Comparison of ENCODE assay signal across 30 cellular contexts in the genomic region with DNA sequence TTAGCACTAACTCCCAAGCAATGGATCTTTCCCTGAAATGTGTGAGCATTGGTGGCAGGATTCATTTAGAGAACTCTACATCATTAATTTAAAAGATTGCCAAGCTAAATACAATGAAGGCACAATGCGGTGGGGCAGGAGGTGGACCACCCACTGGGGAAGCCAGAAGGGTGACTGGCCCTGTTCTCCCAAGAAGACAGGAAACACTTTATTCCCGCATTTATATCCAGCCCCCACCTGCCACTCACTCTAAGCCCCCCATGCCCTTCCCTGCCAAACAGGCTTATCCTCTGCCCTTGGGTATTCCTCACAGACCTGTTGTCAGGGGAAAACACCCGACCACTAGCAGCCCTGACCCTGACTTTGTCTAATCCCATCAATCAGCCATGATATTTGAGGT.
"Had no signal": no experiment of that assay in that cellular context is flagged by ENCODE, and none has a peak within 500 bp of the region (broad histone marks: within the 10 kb centered on the region; RNA-seq: fewer than 3 reads in every experiment).

No MANE protein-coding gene starts in this region.

- H3K27me3 ChIP-seq: adrenal gland, body of pancreas, cardiac muscle cell, colonic mucosa, gastrocnemius medialis, hepatocyte, pancreas, sigmoid colon, tibial nerve had no signal

- H3K79me2 ChIP-seq: hepatocyte had no signal

- ATAC-seq: activated CD4-positive, alpha-beta T cell treated with anti-CD3 and anti-CD28 coated beads for 36 hours; activated CD8-positive, alpha-beta T cell treated with anti-CD3 and anti-CD28 coated beads, Interleukin-2, amount 10 ng/mL, durations not matched to agents 7 days and 5 days; body of pancreas; gastrocnemius medialis; pancreas; T-helper 17 cell had no signal

- H3K36me3 ChIP-seq: adrenal gland, cardiac muscle cell, colonic mucosa, gastrocnemius medialis, left ventricle myocardium inferior, neutrophil, pancreas, prostate gland, sigmoid colon, tibial nerve had no signal

- H3K4me1 Mint-ChIP-seq: activated B cell treated with CpG ODN at 0.5 μM for 24 hours; activated CD4-positive, alpha-beta T cell treated with anti-CD3 and anti-CD28 coated beads for 36 hours; activated naive CD8-positive, alpha-beta T cell treated with anti-CD3 and anti-CD28 coated beads for 36 hours; T-helper 17 cell had no signal

- H3K36me3 Mint-ChIP-seq: activated naive CD8-positive, alpha-beta T cell treated with anti-CD3 and anti-CD28 coated beads for 36 hours had no signal

- H2AFZ ChIP-seq: hepatocyte had no signal

- H3K9me3 Mint-ChIP-seq: activated B cell treated with CpG ODN at 0.5 μM for 24 hours; activated naive CD4-positive, alpha-beta T cell treated with anti-CD3 and anti-CD28 coated beads for 36 hours; activated naive CD8-positive, alpha-beta T cell treated with anti-CD3 and anti-CD28 coated beads for 36 hours; nephron progenitor cell had no signal

- H3K4me3 Mint-ChIP-seq: activated B cell treated with CpG ODN at 0.5 μM for 24 hours; activated CD4-positive, alpha-beta T cell treated with anti-CD3 and anti-CD28 coated beads for 36 hours; activated CD8-positive, alpha-beta T cell treated with anti-CD3 and anti-CD28 coated beads, Interleukin-2, amount 10 ng/mL, durations not matched to agents 7 days and 5 days; activated naive CD4-positive, alpha-beta T cell treated with anti-CD3 and anti-CD28 coated beads for 36 hours; activated naive CD8-positive, alpha-beta T cell treated with anti-CD3 and anti-CD28 coated beads for 36 hours; nephron progenitor cell; T-helper 17 cell had no signal

- H3K27ac Mint-ChIP-seq: activated B cell treated with CpG ODN at 0.5 μM for 24 hours; activated CD4-positive, alpha-beta T cell treated with anti-CD3 and anti-CD28 coated beads for 36 hours; activated CD8-positive, alpha-beta T cell treated with anti-CD3 and anti-CD28 coated beads, Interleukin-2, amount 10 ng/mL, durations not matched to agents 7 days and 5 days; activated naive CD4-positive, alpha-beta T cell treated with anti-CD3 and anti-CD28 coated beads for 36 hours; activated naive CD8-positive, alpha-beta T cell treated with anti-CD3 and anti-CD28 coated beads for 36 hours; nephron progenitor cell; T-helper 17 cell had no signal

- H3K9me3 ChIP-seq: adrenal gland, body of pancreas, colonic mucosa, gastrocnemius medialis, left ventricle myocardium inferior, neutrophil, pancreas, prostate gland, sigmoid colon, tibial nerve had no signal

- H3K27ac ChIP-seq: adrenal gland, body of pancreas, cardiac muscle cell, colonic mucosa, gastrocnemius medialis, hepatocyte, left ventricle myocardium inferior, neutrophil, pancreas, prostate gland, sigmoid colon, tibial nerve had no signal

- DNase-seq: activated B cell treated with CpG ODN at 0.5 μM for 24 hours; activated CD4-positive, alpha-beta T cell treated with anti-CD3 and anti-CD28 coated beads for 36 hours; activated CD8-positive, alpha-beta T cell treated with anti-CD3 and anti-CD28 coated beads, Interleukin-2, amount 10 ng/mL, durations not matched to agents 7 days and 5 days; activated effector memory CD4-positive, alpha-beta T cell treated with anti-CD3 and anti-CD28 coated beads, Interleukin-2, amount 50 U/mL, for 16 hours; activated naive CD4-positive, alpha-beta T cell treated with anti-CD3 and anti-CD28 coated beads for 36 hours; activated naive CD8-positive, alpha-beta T cell treated with anti-CD3 and anti-CD28 coated beads for 36 hours; activated T-cell treated with anti-CD3 and anti-CD28 coated beads for 4 hours; adrenal gland; aorta; body of pancreas; cerebellar nuclear complex; colonic mucosa; effector CD8-positive, alpha-beta T cell; gastrocnemius medialis; islet precursor cell; left ventricle myocardium inferior; nephron progenitor cell; pancreas; sigmoid colon; small intestine; stimulated activated CD4-positive, alpha-beta T cell treated with anti-CD3 and anti-CD28 coated beads, Interleukin-1b, Interleukin-23, amount 100 ng/mL, for 48 hours; stimulated activated naive CD4-positive, alpha-beta T cell; T-helper 17 cell; T1000 had no signal

- H3K4me3 ChIP-seq: adrenal gland, body of pancreas, cardiac muscle cell, colonic mucosa, gastrocnemius medialis, hepatocyte, left ventricle myocardium inferior, lung, pancreas, prostate gland, sigmoid colon, tibial nerve had no signal

- H3K4me1 ChIP-seq: adrenal gland, body of pancreas, colonic mucosa, gastrocnemius medialis, left ventricle myocardium inferior, pancreas, prostate gland, sigmoid colon, tibial nerve had no signal
